In genomic region chr5:189976-190365, GRCh38 we compare ENCODE assay signal across 24 cellular contexts. TPM values are rescaled to one million over a fixed set of nuclear protein-coding genes. Genes with fewer than 3 reads are reported as not detected.
DNase-seq lines count a peak whose midpoint lies in the region; ATAC-seq and TF ChIP-seq lines count a peak whose summit lies in the region.
"Had no signal": no experiment of that assay in that cellular context is flagged by ENCODE, and none has a peak within 500 bp of the region (broad histone marks: within the 10 kb centered on the region; RNA-seq: fewer than 3 reads in every experiment).

No MANE protein-coding gene starts in this region.

- H3K4me3 Mint-ChIP-seq in activated naive CD4-positive, alpha-beta T cell treated with anti-CD3 and anti-CD28 coated beads, Interleukin-2, amount 10 ng/mL, durations not matched to agents 7 days and 5 days, result no peak overlapping the region
- H3K4me3 Mint-ChIP-seq in glutamatergic neuron (ENCODE audit: unreplicated experiment), result no peak overlapping the region
- H3K4me3 Mint-ChIP-seq in stimulated activated effector memory CD8-positive, alpha-beta T cell treated with anti-CD3 and anti-CD28 coated beads, Interleukin-12 subunit alpha, Interleukin-12 subunit beta, amount 100 ng/mL, for 72 hours, result no peak overlapping the region
- H3K4me3 Mint-ChIP-seq in HFFc6, result no peak overlapping the region
- H3K4me3 Mint-ChIP-seq: activated CD4-positive, alpha-beta T cell treated with anti-CD3 and anti-CD28 coated beads, Interleukin-2, amount 10 ng/mL, durations not matched to agents 24 days and 14 days; activated T-helper 17 cell treated with anti-CD3 and anti-CD28 coated beads, Interleukin-2, amount 50 U/mL, for 72 hours had no signal

- intact Hi-C loops in gastrocnemius medialis (cut with DNase I; ENCODE audit: low total_unique reads), result loop anchor here (5.0 kb wide), 1 partner anchor 922 kb away; the partner anchor contains the start of gene SLC12A7

- ATAC-seq in gastrocnemius medialis, result no peak
- ATAC-seq in stimulated activated effector memory CD8-positive, alpha-beta T cell treated with anti-CD3 and anti-CD28 coated beads, Interleukin-12 subunit alpha, Interleukin-12 subunit beta, amount 100 ng/mL, for 72 hours, result no peak
- ATAC-seq: esophagus mucosa had no signal

- H3K9me3 Mint-ChIP-seq in activated naive CD4-positive, alpha-beta T cell treated with anti-CD3 and anti-CD28 coated beads, Interleukin-2, amount 10 ng/mL, durations not matched to agents 7 days and 5 days, result no peaks in the 10 kb centered on the region
- H3K9me3 Mint-ChIP-seq in glutamatergic neuron (ENCODE audit: unreplicated experiment) (peaks cover 4% of the 10 kb centered on the region), HFFc6 (no peaks in the 10 kb centered on the region)
- H3K9me3 Mint-ChIP-seq in stimulated activated effector memory CD8-positive, alpha-beta T cell treated with anti-CD3 and anti-CD28 coated beads, Interleukin-12 subunit alpha, Interleukin-12 subunit beta, amount 100 ng/mL, for 72 hours, result no peaks in the 10 kb centered on the region
- H3K9me3 Mint-ChIP-seq: activated CD4-positive, alpha-beta T cell treated with anti-CD3 and anti-CD28 coated beads, Interleukin-2, amount 10 ng/mL, durations not matched to agents 24 days and 14 days; activated T-helper 17 cell treated with anti-CD3 and anti-CD28 coated beads, Interleukin-2, amount 50 U/mL, for 72 hours; nephron had no signal

- H3K27ac Mint-ChIP-seq in activated naive CD4-positive, alpha-beta T cell treated with anti-CD3 and anti-CD28 coated beads, Interleukin-2, amount 10 ng/mL, durations not matched to agents 7 days and 5 days, result no peak overlapping the region
- H3K27ac Mint-ChIP-seq in glutamatergic neuron (ENCODE audit: unreplicated experiment), result no peak overlapping the region
- no peak overlapping the region for H3K27ac Mint-ChIP-seq in stimulated activated effector memory CD8-positive, alpha-beta T cell treated with anti-CD3 and anti-CD28 coated beads, Interleukin-12 subunit alpha, Interleukin-12 subunit beta, amount 100 ng/mL, for 72 hours
- H3K27ac Mint-ChIP-seq in HFFc6, result no peak overlapping the region
- H3K27ac Mint-ChIP-seq: activated CD4-positive, alpha-beta T cell treated with anti-CD3 and anti-CD28 coated beads, Interleukin-2, amount 10 ng/mL, durations not matched to agents 24 days and 14 days; activated T-helper 17 cell treated with anti-CD3 and anti-CD28 coated beads, Interleukin-2, amount 50 U/mL, for 72 hours had no signal

- DNase-seq in activated naive CD4-positive, alpha-beta T cell treated with anti-CD3 and anti-CD28 coated beads, Interleukin-2, amount 10 ng/mL, durations not matched to agents 7 days and 5 days, result peak; percentile 13
- DNase-seq in activated naive CD4-positive, alpha-beta T cell (lab: John Stamatoyannopoulos, UW), result no peak
- peak; percentile 14 for DNase-seq in glutamatergic neuron
- DNase-seq in gastrocnemius medialis, result no peak
- no peak for DNase-seq in cortex of kidney (lab: John Stamatoyannopoulos, UW)
- no peak for DNase-seq in stimulated activated effector memory CD8-positive, alpha-beta T cell treated with anti-CD3 and anti-CD28 coated beads, Interleukin-12 subunit alpha, Interleukin-12 subunit beta, amount 100 ng/mL, for 72 hours (ENCODE audit: low spot score in 2 of 2)
- DNase-seq in HFFc6, result no peak
- DNase-seq: activated CD4-positive, alpha-beta T cell treated with anti-CD3 and anti-CD28 coated beads, Interleukin-2, amount 10 ng/mL, durations not matched to agents 24 days and 14 days; colonic mucosa; DMS153; foreskin melanocyte; NCI-H1092; NCI-H187 treated with DMSO at 0.1 percent for 48 hours; trophoblast cell; WERI-Rb-1 had no signal

- peaks cover 62 to 69% of the 10 kb centered on the region in 2 donors for H3K4me1 ChIP-seq in gastrocnemius medialis
- H3K4me1 ChIP-seq: breast epithelium, colonic mucosa had no signal

- H3K27me3 Mint-ChIP-seq in activated naive CD4-positive, alpha-beta T cell treated with anti-CD3 and anti-CD28 coated beads, Interleukin-2, amount 10 ng/mL, durations not matched to agents 7 days and 5 days, result peaks cover 31% of the 10 kb centered on the region
- H3K27me3 Mint-ChIP-seq in glutamatergic neuron (ENCODE audit: unreplicated experiment), result peaks cover 6% of the 10 kb centered on the region
- peaks cover 6% of the 10 kb centered on the region for H3K27me3 Mint-ChIP-seq in HFFc6 (ENCODE audit: insufficient read depth)
- H3K27me3 Mint-ChIP-seq: activated T-helper 17 cell treated with anti-CD3 and anti-CD28 coated beads, Interleukin-2, amount 50 U/mL, for 72 hours had no signal

- no peak for TF ChIP-seq POLR2A in gastrocnemius medialis (IDR thresholded peaks at IDR 0.05)

- TF ChIP-seq CTCF in glutamatergic neuron (IDR thresholded peaks at IDR 0.05; ENCODE audit: partially characterized antibody, unreplicated experiment) (no peak), gastrocnemius medialis (IDR thresholded peaks at IDR 0.05 in 4 of 5, conservative IDR thresholded peaks at IDR 0.05 in 1 of 5) (no peak), HFFc6 (IDR thresholded peaks at IDR 0.05) (no peak)

- peaks cover 9% of the 10 kb centered on the region for H3K4me1 Mint-ChIP-seq in activated naive CD4-positive, alpha-beta T cell treated with anti-CD3 and anti-CD28 coated beads, Interleukin-2, amount 10 ng/mL, durations not matched to agents 7 days and 5 days
- H3K4me1 Mint-ChIP-seq in glutamatergic neuron (ENCODE audit: low read depth, unreplicated experiment) (peaks cover 19% of the 10 kb centered on the region), HFFc6 (ENCODE audit: low read depth) (peaks cover 8% of the 10 kb centered on the region; the same call in 1 of the 2 replicates)
- H3K4me1 Mint-ChIP-seq in stimulated activated effector memory CD8-positive, alpha-beta T cell treated with anti-CD3 and anti-CD28 coated beads, Interleukin-12 subunit alpha, Interleukin-12 subunit beta, amount 100 ng/mL, for 72 hours, result peaks cover 10% of the 10 kb centered on the region

- H3K27ac ChIP-seq in KOPT-K1 (ENCODE audit: low read depth, low read length, poor library complexity, severe bottlenecking) (peak overlapping the region; percentile 66), gastrocnemius medialis (peak overlapping the region; percentile 95 to 100 (median 99))
- H3K27ac ChIP-seq: colonic mucosa, WERI-Rb-1 had no signal

- H3K36me3 ChIP-seq in KOPT-K1 (ENCODE audit: insufficient read depth, low read length) (no peaks in the 10 kb centered on the region), gastrocnemius medialis (no peaks in the 10 kb centered on the region)
- H3K36me3 ChIP-seq: breast epithelium, colonic mucosa, WERI-Rb-1 had no signal

- no peak overlapping the region for H3K4me3 ChIP-seq in gastrocnemius medialis
- H3K4me3 ChIP-seq: colonic mucosa had no signal

- H3K36me3 Mint-ChIP-seq in activated naive CD4-positive, alpha-beta T cell treated with anti-CD3 and anti-CD28 coated beads, Interleukin-2, amount 10 ng/mL, durations not matched to agents 7 days and 5 days, result no peaks in the 10 kb centered on the region
- H3K36me3 Mint-ChIP-seq in glutamatergic neuron (ENCODE audit: unreplicated experiment) (no peaks in the 10 kb centered on the region), HFFc6 (ENCODE audit: low read depth) (no peaks in the 10 kb centered on the region)
- H3K36me3 Mint-ChIP-seq in stimulated activated effector memory CD8-positive, alpha-beta T cell treated with anti-CD3 and anti-CD28 coated beads, Interleukin-12 subunit alpha, Interleukin-12 subunit beta, amount 100 ng/mL, for 72 hours, result no peaks in the 10 kb centered on the region

- H3K9me3 ChIP-seq in KOPT-K1 (ENCODE audit: insufficient read depth, low read length, poor library complexity, severe bottlenecking) (no peaks in the 10 kb centered on the region), gastrocnemius medialis (no peaks in the 10 kb centered on the region)
- H3K9me3 ChIP-seq: breast epithelium, colonic mucosa had no signal

- CTCF ChIA-PET in activated naive CD4-positive, alpha-beta T cell treated with anti-CD3 and anti-CD28 coated beads, Interleukin-2, amount 10 ng/mL, durations not matched to agents 7 days and 5 days (lab: Charles Lee), result no interaction called here

- H3K27me3 ChIP-seq in gastrocnemius medialis, result no peaks in the 10 kb centered on the region
- H3K27me3 ChIP-seq: breast epithelium had no signal

- in situ Hi-C loops in gastrocnemius medialis (cut with MboI; ENCODE audit: low sequenced_read_pairs in 4 of 4), result no loop called here

RNA-seq across cellular contexts. Expression of gene LRRC14B, which starts 1.3 kb away (rescaled TPM):
- total RNA-seq in glutamatergic neuron (ENCODE audit: unreplicated experiment), result not detected
- 10 to 100 TPM; 11.6 to 39.0 (median 27.2) TPM for total RNA-seq in gastrocnemius medialis
- total RNA-seq in HFFc6 (2021; fragmentation: NEBNext Ultra II Directional; extraction: Animal tissue kit (Norgen Biotek cat#: 25700)), result not detected
- total RNA-seq: A172; activated CD4-positive, alpha-beta T cell treated with anti-CD3 and anti-CD28 coated beads, Interleukin-2, amount 10 ng/mL, durations not matched to agents 24 days and 14 days; activated T-helper 17 cell treated with anti-CD3 and anti-CD28 coated beads, Interleukin-2, amount 50 U/mL, for 72 hours; colonic mucosa; esophagus mucosa; G401; lower leg skin; mononuclear cell had no signal

RNA-seq across cellular contexts. Expression of gene CCDC127, which starts 28.0 kb away (rescaled TPM):
- total RNA-seq in glutamatergic neuron (ENCODE audit: unreplicated experiment), result 11.9 TPM
- total RNA-seq in gastrocnemius medialis, result 10 to 100 TPM in 1 of 4 donors, 1 to 10 TPM in 3; 5.7 to 11.1 (median 7.8) TPM
- 1 to 10 TPM; 4.5 to 6.6 (median 6.2) TPM for total RNA-seq in HFFc6 (2021; fragmentation: NEBNext Ultra II Directional; extraction: Animal tissue kit (Norgen Biotek cat#: 25700))

RNA-seq across cellular contexts. Expression of gene SDHA, which starts 28.1 kb away (rescaled TPM):
- total RNA-seq in glutamatergic neuron (ENCODE audit: unreplicated experiment), result 81.3 TPM
- total RNA-seq in gastrocnemius medialis, result 100 to 1,000 TPM; 146 to 277 (median 207) TPM
- 100 to 1,000 TPM in 4 of 6 experiments, 10 to 100 TPM in 2; 92.5 to 114 (median 109) TPM for total RNA-seq in HFFc6 (2021; fragmentation: NEBNext Ultra II Directional; extraction: Animal tissue kit (Norgen Biotek cat#: 25700))

Comparison
In these comparisons a context has a peak if more than half of its experiments do, and no peak if none do; other contexts are left out.
1. DNase-seq: peak in activated naive CD4-positive, alpha-beta T cell treated with anti-CD3 and anti-CD28 coated beads, Interleukin-2, amount 10 ng/mL, durations not matched to agents 7 days and 5 days (single experiment) and glutamatergic neuron (single experiment); none in activated naive CD4-positive, alpha-beta T cell (0 of 4), gastrocnemius medialis (0 of 2), cortex of kidney (single experiment), stimulated activated effector memory CD8-positive, alpha-beta T cell treated with anti-CD3 and anti-CD28 coated beads, Interleukin-12 subunit alpha, Interleukin-12 subunit beta, amount 100 ng/mL, for 72 hours (0 of 2) and HFFc6 (single experiment).
2. RNA of gene LRRC14B, which starts 1.3 kb away (total RNA-seq): 11.6 to 39.0 TPM in gastrocnemius medialis; not detected in glutamatergic neuron (single experiment) and not detected in HFFc6; every median in the first group is over 10 times any median in the second.